In the genomic region with DNA sequence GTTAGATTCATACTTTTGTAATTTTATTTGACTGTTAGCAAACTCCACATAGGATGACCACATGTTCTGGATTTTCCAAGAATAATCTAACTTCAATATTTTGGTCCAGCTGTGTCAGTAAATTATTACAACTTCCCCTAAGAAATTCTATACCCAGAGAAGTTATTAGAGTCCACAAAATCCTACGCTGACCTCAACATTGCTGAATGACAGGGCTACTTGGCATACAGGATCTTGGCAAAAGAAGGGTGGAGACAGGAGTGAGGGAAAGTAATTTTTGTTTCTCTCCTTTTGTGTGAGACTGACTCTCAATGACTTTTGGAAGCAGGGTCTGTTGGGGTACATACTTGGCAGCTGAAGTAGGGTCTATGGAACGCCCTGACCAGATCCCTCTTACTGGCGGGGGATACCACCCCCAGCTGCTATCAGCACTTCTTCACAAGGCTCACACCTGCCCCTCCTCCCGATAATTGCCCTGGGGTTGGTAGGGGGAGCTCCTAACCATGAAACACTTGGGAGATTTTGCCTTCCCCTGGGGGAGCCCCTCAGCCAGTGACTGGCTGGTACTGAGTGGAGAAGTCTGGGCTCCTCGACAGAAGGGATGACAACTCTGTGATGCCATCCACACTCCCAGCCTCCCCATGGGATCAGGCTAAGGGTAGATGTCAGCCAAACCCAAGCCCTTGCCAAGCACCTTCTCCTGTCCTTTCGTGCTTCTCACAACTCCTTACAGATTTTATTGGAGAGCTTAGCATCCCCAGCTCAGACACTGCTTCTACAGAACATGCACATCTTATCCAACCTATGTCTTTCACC, we compare ENCODE assay signal across 21 cellular contexts.
"Had no signal": no experiment of that assay in that cellular context is flagged by ENCODE, and none has a peak within 500 bp of the region (broad histone marks: within the 10 kb centered on the region; RNA-seq: fewer than 3 reads in every experiment).

No MANE protein-coding gene starts in this region.

- H3K9me3 ChIP-seq: esophagus squamous epithelium, left lung, prostate gland, transverse colon, uterus had no signal

- ATAC-seq: activated T-cell treated with anti-CD3 and anti-CD28 coated beads, Interleukin-2, amount 50 U/mL, for 4 hours; left lung; WTC11 had no signal

- H3K9ac ChIP-seq: neural progenitor cell had no signal

- H3K36me3 ChIP-seq: esophagus squamous epithelium, left lung, neural progenitor cell, prostate gland, transverse colon, uterus had no signal

- H3K4me1 ChIP-seq: left lung, prostate gland, transverse colon, uterus had no signal

- H3K27me3 ChIP-seq: esophagus squamous epithelium, neural progenitor cell, transverse colon, uterus had no signal

- FAIRE-seq: astrocyte had no signal

- H3K27ac ChIP-seq: coronary artery, left lung, neural progenitor cell, prostate gland, skin epidermis, transverse colon, uterus had no signal

- H2AFZ ChIP-seq: neural progenitor cell had no signal

- H3K4me3 ChIP-seq: coronary artery, esophagus squamous epithelium, left lung, neural progenitor cell, prostate gland, skin epidermis, transverse colon, uterus had no signal

- H3K4me2 ChIP-seq: neural progenitor cell had no signal

- DNase-seq: activated CD4-positive, alpha-beta T cell treated with anti-CD3 and anti-CD28 coated beads, Interleukin-2, amount 50 U/mL, for 48 hours; activated CD8-positive, alpha-beta memory T cell treated with anti-CD3 and anti-CD28 coated beads, Interleukin-2, amount 50 U/mL, for 48 hours; activated naive CD4-positive, alpha-beta T cell treated with Interleukin-2 at 50 U/mL for 16 hours; activated naive CD8-positive, alpha-beta T cell treated with anti-CD3 and anti-CD28 coated beads for 36 hours; activated T-cell treated with anti-CD3 and anti-CD28 coated beads, Interleukin-2, amount 50 U/mL, for 4 hours; cerebellar nuclear complex; endodermal cell; esophagus squamous epithelium; immature natural killer cell; left lung; right cardiac atrium; stimulated activated CD4-positive, alpha-beta T cell treated with anti-CD3 and anti-CD28 coated beads, Interleukin-1b, Interleukin-23, amount 100 ng/mL, for 48 hours; T1000; transverse colon; uterus had no signal
